Comparison of ENCODE assay signal across 3 cellular contexts in genomic region chr20:23884771-23885162, GRCh38. TPM values are rescaled to one million over a fixed set of nuclear protein-coding genes. Genes with fewer than 3 reads are reported as not detected.
"Had no signal": no experiment of that assay in that cellular context is flagged by ENCODE, and none has a peak within 500 bp of the region (broad histone marks: within the 10 kb centered on the region; RNA-seq: fewer than 3 reads in every experiment).

No MANE protein-coding gene starts in this region.

- DNase-seq: GDM1, GF-D8 had no signal

- ATAC-seq: GM12878 had no signal

- H3K4me3 ChIP-seq: GM12878 had no signal

RNA-seq across cellular contexts. Expression of gene CST5, which starts 5.2 kb away (rescaled TPM):
- total RNA-seq: GM12878 had no signal
- polyA plus RNA-seq: GM12878 had no signal

RNA-seq across cellular contexts. Expression of gene CST2, which starts 58.2 kb away (rescaled TPM):
- total RNA-seq: GM12878 had no signal
- polyA plus RNA-seq: GM12878 had no signal
